Comparison of ENCODE assay signal across 22 cellular contexts in the genomic region with DNA sequence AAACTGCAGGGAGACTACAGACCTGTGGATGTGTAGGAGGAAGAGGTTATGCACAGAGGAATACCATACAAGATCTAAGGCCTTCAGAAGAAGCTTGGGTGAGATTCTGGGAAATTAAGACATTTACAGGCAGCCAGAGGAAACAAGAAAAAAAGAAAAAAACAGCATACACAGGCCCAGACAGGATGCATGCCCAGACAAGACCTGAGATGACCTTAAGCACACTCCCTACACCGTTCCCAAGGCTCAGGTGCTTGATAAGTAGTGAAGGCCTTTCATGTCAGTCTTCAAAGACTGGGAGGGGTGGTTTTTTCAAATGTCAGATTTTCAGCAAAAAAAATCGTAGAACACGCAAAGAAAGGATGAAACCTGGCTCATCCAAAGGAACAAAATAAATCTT.
A peak's percentile ranks its signal among the peaks of the same experiment; 100 is the strongest.
DNase-seq lines count a peak whose midpoint lies in the region; ATAC-seq, FAIRE-seq and TF ChIP-seq lines count a peak whose summit lies in the region.
"Had no signal": no experiment of that assay in that cellular context is flagged by ENCODE, and none has a peak within 500 bp of the region (broad histone marks: within the 10 kb centered on the region; RNA-seq: fewer than 3 reads in every experiment).

No MANE protein-coding gene starts in this region.

- peaks cover 7 to 15% of the 10 kb centered on the region in 2 donors for H3K9me3 ChIP-seq in breast epithelium
- H3K9me3 ChIP-seq: BE2C had no signal

- H3K27me3 ChIP-seq in breast epithelium (no peaks in the 10 kb centered on the region), bronchial epithelial cell (ENCODE audit: control insufficient read depth, insufficient read depth, low read length) (no peaks in the 10 kb centered on the region), foreskin keratinocyte (no peaks in the 10 kb centered on the region)
- H3K27me3 ChIP-seq: BE2C had no signal

- H3K4me3 ChIP-seq in breast epithelium = no peak overlapping the region
- H3K4me3 ChIP-seq in bronchial epithelial cell (ENCODE audit: low read depth, low read length) = no peak overlapping the region
- H3K4me3 ChIP-seq: GM23248 had no signal

- intact Hi-C loops in MCF 10A (cut with micrococcal nuclease) (no loop called here), breast epithelium (cut with DNase I; ENCODE audit: low total_unique reads) (no loop called here)

- POLR2A ChIA-PET in MCF 10A (lab: Yijun Ruan, JAX) = interaction anchor here (0.7 to 0.9 kb wide), 2 partner anchors 47 to 125 kb away, joined by 3 to 4 read pairs; no protein-coding TSS in a partner anchor

- H3K27ac ChIP-seq in breast epithelium (no peak overlapping the region), foreskin keratinocyte (no peak overlapping the region)
- H3K27ac ChIP-seq: GM23248 had no signal

- no peak for TF ChIP-seq POLR2A in breast epithelium (IDR thresholded peaks at IDR 0.05)

- peaks cover 10% of the 10 kb centered on the region for H3K9me3 Mint-ChIP-seq in MCF 10A (ENCODE audit: unreplicated experiment)

- no peak for TF ChIP-seq CTCF in MCF 10A (IDR thresholded peaks at IDR 0.05; ENCODE audit: unreplicated experiment)
- TF ChIP-seq CTCF in breast epithelium (IDR thresholded peaks at IDR 0.05) = no peak
- TF ChIP-seq CTCF in bronchial epithelial cell (IDR thresholded peaks at IDR 0.05; ENCODE audit: insufficient read depth, low read length, severe bottlenecking) = no peak
- no peak for TF ChIP-seq CTCF in foreskin keratinocyte (conservative IDR thresholded peaks at IDR 0.05)
- no peak for TF ChIP-seq CTCF in GM20000 (IDR thresholded peaks at IDR 0.05; ENCODE audit: extremely low read depth, missing control alignments)

- peaks cover 6% of the 10 kb centered on the region for H3K4me1 Mint-ChIP-seq in MCF 10A (ENCODE audit: insufficient read depth, unreplicated experiment)
- H3K4me1 Mint-ChIP-seq: CD8-positive, alpha-beta memory T cell had no signal

- no peaks in the 10 kb centered on the region for H3K4me1 ChIP-seq in breast epithelium
- H3K4me1 ChIP-seq in foreskin keratinocyte = no peaks in the 10 kb centered on the region
- H3K4me1 ChIP-seq: BE2C had no signal

- ATAC-seq in foreskin keratinocyte (no peak), GM19467 (IDR thresholded peaks at IDR 0.05; ENCODE audit: unreplicated experiment) (no peak)

- no peaks in the 10 kb centered on the region for H3K36me3 ChIP-seq in breast epithelium
- no peaks in the 10 kb centered on the region for H3K36me3 ChIP-seq in bronchial epithelial cell (ENCODE audit: control insufficient read depth, insufficient read depth, low read length)
- H3K36me3 ChIP-seq: BE2C had no signal

- CTCF ChIA-PET in MCF 10A (lab: Yijun Ruan, JAX) = interaction anchor here (2.2 kb wide), 1 partner anchor 59 kb away, joined by 8 read pairs; no protein-coding TSS in a partner anchor

- DNase-seq in MCF 10A (ENCODE audit: unreplicated experiment) (peak; percentile 27), breast epithelium (ENCODE audit: low spot score in 2 of 2) (no peak), bronchial epithelial cell (ENCODE audit: low read depth) (peak; percentile 83), foreskin keratinocyte (peak; percentile 22 to 50), GM20000 (ENCODE audit: low spot score) (no peak), GF-D8 (lab: John Stamatoyannopoulos, UW) (no peak)
- DNase-seq: ACHN; BE2C; C1 segment of cervical spinal cord; CD8-positive, alpha-beta memory T cell; COR-L47; DMS 273 treated with DMSO at 0.1 percent for 48 hours; DMS53; GM23248; HCEC 1CT had no signal

- BruUV-seq in MCF 10A (replicated peaks; lab: Mats Ljungman, UMichigan) = no TSS peak

- H3K27ac Mint-ChIP-seq in MCF 10A (ENCODE audit: low read depth, unreplicated experiment) = no peak overlapping the region
- H3K27ac Mint-ChIP-seq: CD4-positive, CD25-positive, alpha-beta regulatory T cell; CD8-positive, alpha-beta memory T cell had no signal

- H3K4me3 Mint-ChIP-seq in MCF 10A (ENCODE audit: unreplicated experiment) = no peak overlapping the region
- H3K4me3 Mint-ChIP-seq: CD4-positive, CD25-positive, alpha-beta regulatory T cell; CD8-positive, alpha-beta memory T cell had no signal

- no peaks in the 10 kb centered on the region for H3K27me3 Mint-ChIP-seq in MCF 10A (ENCODE audit: insufficient read depth, unreplicated experiment)
- H3K27me3 Mint-ChIP-seq: CD4-positive, CD25-positive, alpha-beta regulatory T cell; CD8-positive, alpha-beta memory T cell had no signal

- peaks cover 6% of the 10 kb centered on the region for H3K36me3 Mint-ChIP-seq in MCF 10A (ENCODE audit: insufficient read depth, unreplicated experiment)

- FAIRE-seq in bronchial epithelial cell (lab: Jason Lieb, UNC) = no peak
- FAIRE-seq: A204.1, G401.6, GM12892, GM18507, H54 had no signal

Comparison
In these comparisons a context has a peak if more than half of its experiments do, and no peak if none do; other contexts are left out.
1. DNase-seq: peak in MCF 10A (single experiment), bronchial epithelial cell (single experiment) and foreskin keratinocyte (2 of 2); none in breast epithelium (0 of 2), GM20000 (single experiment) and GF-D8 (single experiment).